Comparison of ENCODE assay signal across 16 cellular contexts in the genomic region with DNA sequence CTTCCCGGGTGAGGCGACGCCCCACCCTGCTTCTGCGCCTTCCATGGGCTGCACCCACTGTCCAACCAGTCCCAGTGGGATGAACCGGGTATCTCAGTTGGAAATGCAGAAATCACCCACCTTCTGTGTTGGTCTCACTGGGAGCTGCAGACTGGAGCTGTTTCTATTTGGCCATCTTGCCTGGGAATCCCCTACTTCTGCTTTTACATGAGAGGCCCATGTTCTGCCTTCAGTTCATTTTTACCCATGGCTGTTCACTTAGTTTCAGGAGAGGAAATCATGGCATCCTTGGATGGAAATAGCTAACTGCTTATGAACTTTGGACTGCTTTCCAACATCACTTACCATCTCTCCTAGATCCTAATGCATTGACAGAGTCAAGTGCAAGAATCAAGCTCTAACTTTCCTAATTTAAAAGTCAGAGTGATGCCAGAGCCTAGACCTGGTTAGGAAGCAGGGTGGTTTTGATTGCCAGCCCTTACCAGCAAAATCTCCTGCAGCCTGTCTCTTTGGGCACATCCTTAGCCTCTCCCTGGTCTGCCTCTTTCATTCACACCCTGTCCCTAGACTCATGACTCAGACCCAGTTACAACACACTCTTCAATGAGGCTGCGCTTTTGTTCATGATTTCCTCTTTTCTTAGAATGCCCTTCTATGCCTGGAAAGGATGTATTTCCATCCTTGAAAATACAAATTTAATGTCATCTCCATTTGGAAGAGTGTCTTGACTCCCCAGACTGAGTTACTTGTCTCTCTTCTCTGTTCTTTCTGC.
DNase-seq lines count a peak whose midpoint lies in the region; ATAC-seq and TF ChIP-seq lines count a peak whose summit lies in the region.
"Had no signal": no experiment of that assay in that cellular context is flagged by ENCODE, and none has a peak within 500 bp of the region (broad histone marks: within the 10 kb centered on the region; RNA-seq: fewer than 3 reads in every experiment).

No MANE protein-coding gene starts in this region.

- ATAC-seq in HG02610 (IDR thresholded peaks at IDR 0.05; ENCODE audit: unreplicated experiment) (peak; percentile 77), body of pancreas (no peak), HG02981 (IDR thresholded peaks at IDR 0.05; ENCODE audit: unreplicated experiment) (no peak)
- ATAC-seq: gastroesophageal sphincter, left cardiac atrium had no signal

- intact Hi-C loops in body of pancreas (cut with DNase I): no loop called here

- no peaks in the 10 kb centered on the region for H3K36me3 ChIP-seq in body of pancreas (replicated peaks in 1 of 2; ENCODE audit: insufficient read depth in 1 of 2, low read depth in 2 of 2)
- H3K36me3 ChIP-seq: colonic mucosa, gastroesophageal sphincter had no signal

- H3K4me3 ChIP-seq in body of pancreas: no peak overlapping the region
- H3K4me3 ChIP-seq: colonic mucosa, gastroesophageal sphincter had no signal

- H3K9me3 ChIP-seq in body of pancreas: no peaks in the 10 kb centered on the region
- H3K9me3 ChIP-seq: colonic mucosa, gastroesophageal sphincter had no signal

- WGBS in body of pancreas, 2 donors: 63 to 81% methylated on average over 6 of the region's 6 CpGs

- H3K27ac ChIP-seq in body of pancreas: no peak overlapping the region
- H3K27ac ChIP-seq: colonic mucosa, gastroesophageal sphincter had no signal

- no peaks in the 10 kb centered on the region for H3K27me3 ChIP-seq in body of pancreas
- H3K27me3 ChIP-seq: colonic mucosa, gastroesophageal sphincter had no signal

- no peak for TF ChIP-seq CTCF in body of pancreas (IDR thresholded peaks at IDR 0.05)

- no peak for TF ChIP-seq POLR2A in body of pancreas (IDR thresholded peaks at IDR 0.05)

- peak; percentile 18 for DNase-seq in GM04503 (ENCODE audit: low read depth)
- DNase-seq in NCI-H460 (ENCODE audit: extremely low read depth, low read depth): peak; percentile 11
- DNase-seq in fibroblast of peridontal ligament (ENCODE audit: extremely low read depth): peak; percentile 15
- no peak for DNase-seq in body of pancreas
- DNase-seq in D341Med (ENCODE audit: low spot score): no peak
- no peak for DNase-seq in NCI-H2196 (lab: John Stamatoyannopoulos, UW; ENCODE audit: unreplicated experiment)
- DNase-seq: activated CD4-positive, alpha-beta memory T cell treated with anti-CD3 and anti-CD28 coated beads for 36 hours; activated naive CD4-positive, alpha-beta T cell treated with anti-CD3 and anti-CD28 coated beads, Interleukin-2, amount 10 ng/mL, durations not matched to agents 7 days and 5 days; colonic mucosa; left cardiac atrium; NCI-H526 treated with DMSO at 0.1 percent for 48 hours; small intestine; T-helper 1 cell had no signal

- no peaks in the 10 kb centered on the region for H3K4me1 ChIP-seq in body of pancreas
- H3K4me1 ChIP-seq: colonic mucosa, gastroesophageal sphincter had no signal

Comparison
In these comparisons a context has a peak if more than half of its experiments do, and no peak if none do; other contexts are left out.
1. DNase-seq: peak in GM04503 (single experiment), NCI-H460 (single experiment) and fibroblast of peridontal ligament (single experiment); none in body of pancreas (0 of 4), D341Med (single experiment) and NCI-H2196 (single experiment).